In the genomic region with DNA sequence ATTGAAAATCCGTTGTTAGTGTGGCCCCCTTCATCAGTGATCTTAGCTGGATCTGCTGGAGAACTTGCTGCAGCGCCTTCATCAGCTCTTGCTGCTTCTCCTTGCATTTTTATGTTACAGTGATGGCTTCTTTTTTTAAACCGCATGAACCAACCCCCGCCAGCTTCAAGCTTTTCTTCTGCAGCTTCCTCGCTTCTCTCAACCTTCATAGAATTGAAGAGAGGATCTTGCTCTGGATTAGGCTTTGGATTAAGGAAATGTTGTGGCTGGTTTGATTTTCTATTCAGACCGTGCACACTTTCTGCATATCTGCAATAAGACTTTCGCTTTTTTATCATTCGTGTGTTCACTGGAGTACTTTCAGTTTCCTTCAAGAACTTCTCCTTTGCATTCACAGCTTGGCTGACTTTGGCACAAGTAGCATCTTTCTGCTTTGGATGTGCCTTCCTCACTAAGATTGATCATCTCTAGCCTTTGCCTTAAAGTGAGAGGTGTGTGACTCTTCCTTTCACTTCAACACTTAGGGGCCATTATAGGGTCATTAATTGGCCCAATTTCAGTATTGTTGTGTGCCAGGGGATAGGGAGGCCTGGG, we compare ENCODE assay signal across 8 cellular contexts. TPM values are rescaled to one million over a fixed set of nuclear protein-coding genes. Genes with fewer than 3 reads are reported as not detected.
DNase-seq lines count a peak whose midpoint lies in the region; ATAC-seq, FAIRE-seq and TF ChIP-seq lines count a peak whose summit lies in the region.

No MANE protein-coding gene starts in this region.

- peak overlapping the region; percentile 12 for H3K27ac Mint-ChIP-seq in stimulated activated naive CD8-positive, alpha-beta T cell treated with anti-CD3 and anti-CD28 coated beads, Interleukin-15, Interleukin-2, amounts not matched to agents 100 ng/mL and 50 ng/mL, for 24 hours
- H3K27ac Mint-ChIP-seq in effector memory CD8-positive, alpha-beta T cell = no peak overlapping the region

- H3K9me3 Mint-ChIP-seq in stimulated activated naive CD8-positive, alpha-beta T cell treated with anti-CD3 and anti-CD28 coated beads, Interleukin-15, Interleukin-2, amounts not matched to agents 100 ng/mL and 50 ng/mL, for 24 hours = no peaks in the 10 kb centered on the region
- H3K9me3 Mint-ChIP-seq in effector memory CD8-positive, alpha-beta T cell = no peaks in the 10 kb centered on the region

- TF ChIP-seq POLR2A in GM12892 (IDR thresholded peaks at IDR 0.05; ENCODE audit: low read depth, low read length) = no peak

- no peaks in the 10 kb centered on the region for H3K27me3 Mint-ChIP-seq in stimulated activated naive CD8-positive, alpha-beta T cell treated with anti-CD3 and anti-CD28 coated beads, Interleukin-15, Interleukin-2, amounts not matched to agents 100 ng/mL and 50 ng/mL, for 24 hours
- H3K27me3 Mint-ChIP-seq in effector memory CD8-positive, alpha-beta T cell = peaks cover 0 to 11% of the 10 kb centered on the region in 2 donors

- peaks cover 10% of the 10 kb centered on the region for H3K36me3 Mint-ChIP-seq in stimulated activated naive CD8-positive, alpha-beta T cell treated with anti-CD3 and anti-CD28 coated beads, Interleukin-15, Interleukin-2, amounts not matched to agents 100 ng/mL and 50 ng/mL, for 24 hours (ENCODE audit: low read depth)
- peaks cover 11% of the 10 kb centered on the region for H3K36me3 Mint-ChIP-seq in effector memory CD8-positive, alpha-beta T cell (ENCODE audit: insufficient read depth)

- ATAC-seq in stimulated activated naive CD8-positive, alpha-beta T cell treated with anti-CD3 and anti-CD28 coated beads, Interleukin-15, Interleukin-2, amounts not matched to agents 100 U/mL and 50 U/mL, for 24 hours = no peak
- ATAC-seq in effector memory CD8-positive, alpha-beta T cell (replicated peaks) = no peak
- no peak for ATAC-seq in HG02840 (IDR thresholded peaks at IDR 0.05; ENCODE audit: low FRiP score, unreplicated experiment)

- H3K4me3 Mint-ChIP-seq in stimulated activated naive CD8-positive, alpha-beta T cell treated with anti-CD3 and anti-CD28 coated beads, Interleukin-15, Interleukin-2, amounts not matched to agents 100 ng/mL and 50 ng/mL, for 24 hours = peak overlapping the region; percentile 68
- peak overlapping the region; percentile 68 to 76 for H3K4me3 Mint-ChIP-seq in effector memory CD8-positive, alpha-beta T cell

- no peak for DNase-seq in stimulated activated naive CD8-positive, alpha-beta T cell treated with anti-CD3 and anti-CD28 coated beads, Interleukin-15, Interleukin-2, amounts not matched to agents 100 U/mL and 50 U/mL, for 24 hours
- DNase-seq in NAMALWA (ENCODE audit: low spot score) (peak; percentile 82), GM12892 (ENCODE audit: insufficient read length) (no peak), NCI-H526 treated with DMSO at 0.1 percent for 48 hours (lab: John Stamatoyannopoulos, UW) (no peak)
- DNase-seq in effector memory CD8-positive, alpha-beta T cell = no peak
- no peak for DNase-seq in NK-92 treated with Interleukin-12 subunit alpha and Interleukin-12 subunit beta, amount 100 ng/mL, for 24 hours (lab: John Stamatoyannopoulos, UW)

- no peak for FAIRE-seq in GM12892 (lab: Jason Lieb, UNC)

- peaks cover 27% of the 10 kb centered on the region for H3K4me1 Mint-ChIP-seq in stimulated activated naive CD8-positive, alpha-beta T cell treated with anti-CD3 and anti-CD28 coated beads, Interleukin-15, Interleukin-2, amounts not matched to agents 100 ng/mL and 50 ng/mL, for 24 hours (ENCODE audit: low read depth)
- H3K4me1 Mint-ChIP-seq in effector memory CD8-positive, alpha-beta T cell (ENCODE audit: low read depth in 2 of 2) = peaks cover 13 to 14% of the 10 kb centered on the region in 2 donors

RNA-seq across cellular contexts. Expression of gene RNF187, which starts 13.1 kb away (rescaled TPM):
- 40.6 TPM for polyA plus RNA-seq in GM12892 (2012; ENCODE audit: missing spikeins)
